ENCODE assay signal across 28 cellular contexts in the genomic region with DNA sequence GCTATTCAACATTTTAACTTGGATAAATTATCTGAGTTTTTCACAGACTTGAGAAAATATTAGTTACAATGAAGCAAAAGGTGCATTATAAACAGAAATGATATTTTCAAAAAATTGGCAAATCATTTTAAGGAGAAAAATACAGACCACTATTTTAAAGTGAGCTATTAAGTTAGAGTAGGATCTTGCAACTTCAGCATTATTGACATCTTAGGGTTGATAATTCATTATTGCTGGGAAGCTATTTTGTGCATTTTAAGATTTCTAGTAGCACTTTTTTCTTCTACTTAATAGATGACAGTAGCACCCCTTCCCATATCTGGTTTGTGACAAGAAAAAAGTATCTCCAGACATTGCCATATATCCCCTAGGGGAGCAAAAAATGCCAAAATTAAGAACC.
"Had no signal": no experiment of that assay in that cellular context is flagged by ENCODE, and none has a peak within 500 bp of the region (broad histone marks: within the 10 kb centered on the region; RNA-seq: fewer than 3 reads in every experiment).

No MANE protein-coding gene starts in this region.

- H3K9me3 ChIP-seq: ovary, psoas muscle, spleen, suprapubic skin, testis, tibial artery, transverse colon, upper lobe of right lung, uterus had no signal

- DNase-seq: natural killer cell; occipital lobe; ovary; posterior cingulate gyrus; psoas muscle; right cardiac atrium; spleen; stimulated activated CD4-positive, alpha-beta T cell treated with anti-CD3 and anti-CD28 coated beads, Interleukin-12 subunit alpha, Interleukin-12 subunit beta, amount 100 ng/mL, for 4 hours; stimulated activated CD4-positive, alpha-beta T cell treated with anti-CD3 and anti-CD28 coated beads, Interleukin-1b, Interleukin-23, amount 100 ng/mL, for 48 hours; stimulated activated CD4-positive, alpha-beta T cell treated with anti-CD3 and anti-CD28 coated beads, Interleukin-4, amount 100 ng/mL, for 1 hour; stimulated activated CD4-positive, alpha-beta T cell treated with anti-CD3 and anti-CD28 coated beads, Interleukin-4, amount 100 ng/mL, for 4 hours; stimulated activated CD8-positive, alpha-beta memory T cell treated with anti-CD3 and anti-CD28 coated beads, Interleukin-4, amount 100 ng/mL, for 48 hours; stimulated activated naive CD4-positive, alpha-beta T cell; stimulated activated naive CD8-positive, alpha-beta T cell treated with anti-CD3 and anti-CD28 coated beads, Interleukin-15, amount 100 ng/mL, for 72 hours; stimulated activated naive CD8-positive, alpha-beta T cell treated with anti-CD3 and anti-CD28 coated beads, Interleukin-15, Interleukin-2, amounts not matched to agents 100 U/mL and 50 U/mL, for 24 hours; substantia nigra; testis; tibial artery; transverse colon; upper lobe of right lung; uterus had no signal

- H3K27me3 ChIP-seq: neural progenitor cell, ovary, spleen, suprapubic skin, testis, tibial artery, transverse colon, upper lobe of right lung, uterus had no signal

- H3K4me1 ChIP-seq: neural progenitor cell, parathyroid adenoma, psoas muscle, spleen, suprapubic skin, testis, tibial artery, transverse colon, upper lobe of right lung, uterus had no signal

- H3K4me2 ChIP-seq: neural progenitor cell, smooth muscle cell had no signal

- H3K36me3 ChIP-seq: neural progenitor cell, ovary, spleen, suprapubic skin, tibial artery, transverse colon, upper lobe of right lung, uterus had no signal

- H3K9ac ChIP-seq: neural progenitor cell, parathyroid adenoma had no signal

- H2AFZ ChIP-seq: neural progenitor cell, parathyroid adenoma had no signal

- H3K4me3 ChIP-seq: neural progenitor cell, ovary, psoas muscle, skin epidermis, smooth muscle cell, spleen, suprapubic skin, testis, tibial artery, transverse colon, upper lobe of right lung, uterus had no signal

- H3K27ac ChIP-seq: neural progenitor cell, ovary, parathyroid adenoma, psoas muscle, skin epidermis, spleen, suprapubic skin, testis, tibial artery, transverse colon, upper lobe of right lung, uterus had no signal

- H3K79me2 ChIP-seq: parathyroid adenoma had no signal

- ATAC-seq: natural killer cell; psoas muscle; right cardiac atrium; sciatic nerve; stimulated activated memory B cell treated with anti-CD40 and anti-IgM and Interleukin-4, amounts not matched to agents 10 μg/mL and 1 μg/mL and 100 μg/mL, for 72 hours; stimulated activated naive CD8-positive, alpha-beta T cell treated with anti-CD3 and anti-CD28 coated beads, Interleukin-15, amount 100 ng/mL, for 72 hours; stimulated activated naive CD8-positive, alpha-beta T cell treated with anti-CD3 and anti-CD28 coated beads, Interleukin-15, Interleukin-2, amounts not matched to agents 100 U/mL and 50 U/mL, for 24 hours; upper lobe of right lung had no signal
